Comparison of ENCODE assay signal across 8 cellular contexts in the genomic region with DNA sequence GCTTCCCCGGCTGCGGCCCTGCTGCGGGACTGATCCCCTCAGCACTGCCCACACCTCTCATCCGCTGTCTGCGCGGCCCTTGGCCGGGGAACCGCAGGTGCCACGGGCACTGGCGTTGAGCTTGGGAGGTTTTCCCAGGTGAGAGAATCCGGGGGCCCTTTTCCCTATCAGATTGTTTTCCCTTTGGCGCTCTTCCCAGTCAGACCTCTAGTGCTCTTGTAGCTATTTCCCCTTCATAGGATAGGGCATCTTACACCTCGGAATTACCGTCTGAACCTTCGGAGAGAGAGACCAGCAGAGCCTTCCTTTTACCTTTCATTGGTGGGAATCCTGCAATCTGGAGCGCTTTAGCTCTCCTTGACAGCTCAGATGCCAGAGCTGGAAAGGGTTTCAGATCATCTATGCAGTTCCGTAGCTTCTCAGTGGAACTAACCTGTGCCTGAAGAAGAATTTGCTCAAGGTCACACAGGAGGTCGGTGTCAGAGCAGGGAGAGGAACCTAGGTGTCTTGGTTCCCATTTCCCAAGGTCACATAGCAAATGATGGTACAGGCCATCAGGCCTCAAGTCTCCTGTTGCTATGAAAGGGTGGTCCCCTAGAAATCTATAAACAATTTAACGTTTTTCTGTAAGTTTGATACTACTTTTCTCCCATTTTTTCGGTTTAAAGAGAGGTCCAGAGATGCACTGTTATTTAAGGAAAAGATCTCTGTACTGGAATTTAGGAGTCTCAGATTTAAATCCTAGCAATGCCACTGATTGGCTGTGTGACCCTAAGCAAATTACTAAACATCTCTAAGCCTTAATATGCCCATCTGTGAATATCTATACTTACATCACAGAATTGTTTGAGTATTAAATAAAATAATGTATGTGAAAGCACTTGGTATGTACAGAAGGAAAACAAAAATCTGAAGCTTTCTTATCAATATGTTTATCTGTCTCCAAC. TPM values are rescaled to one million over a fixed set of nuclear protein-coding genes. Genes with fewer than 3 reads are reported as not detected.
DNase-seq lines count a peak whose midpoint lies in the region; ATAC-seq and TF ChIP-seq lines count a peak whose summit lies in the region.

No MANE protein-coding gene starts in this region.

- H3K27ac ChIP-seq in HEK293 (ENCODE audit: extremely low read depth, low read depth, low read length) (peak overlapping the region; percentile 77; the same call in 1 of the 2 replicates), OCI-LY7 (ENCODE audit: low read depth, low read length, poor library complexity, severe bottlenecking) (peak overlapping the region; percentile 34), muscle layer of duodenum (ENCODE audit: low read length) (peak overlapping the region; percentile 41)

- no TSS peak for BruUV-seq in OCI-LY7 (replicated peaks; lab: Mats Ljungman, UMichigan)

- H3K27me3 Mint-ChIP-seq in effector memory CD8-positive, alpha-beta T cell = no peaks in the 10 kb centered on the region

- intact Hi-C loops in OCI-LY7 (cut with micrococcal nuclease; ENCODE audit: unreplicated experiment) = loop anchor here (1.0 to 2.0 kb wide), 2 partner anchors 19 to 21 kb away; a partner anchor contains a TSS

- CTCF ChIA-PET in HEK293 (lab: Yijun Ruan, JAX) (interaction anchor here (0.8 to 2.2 kb wide), 9 partner anchors 23 to 249 kb away, joined by 3 to 7 read pairs (median 5); no protein-coding TSS in a partner anchor), OCI-LY7 (lab: Charles Lee; ENCODE audit: unreplicated experiment) (interaction anchor here (0.5 to 0.6 kb wide), 2 partner anchors 17 to 45 kb away, joined by 3 read pairs; no protein-coding TSS in a partner anchor)

- no peak overlapping the region for H2AFZ ChIP-seq in OCI-LY7 (ENCODE audit: low read length)

- H4K20me1 ChIP-seq in OCI-LY7 (ENCODE audit: insufficient read depth, low read length) = peaks cover 8% of the 10 kb centered on the region; the same call in 1 of the 2 replicates

- peaks cover 11% of the 10 kb centered on the region for H3K36me3 Mint-ChIP-seq in effector memory CD8-positive, alpha-beta T cell (ENCODE audit: insufficient read depth)

- no peak for ATAC-seq in effector memory CD8-positive, alpha-beta T cell (replicated peaks)

- H3K4me3 Mint-ChIP-seq in effector memory CD8-positive, alpha-beta T cell = peak overlapping the region; percentile 92 to 94

- peaks cover 15% of the 10 kb centered on the region for H3K4me1 ChIP-seq in HEK293 (ENCODE audit: control insufficient read depth, insufficient read depth, low read length)
- peaks cover 40% of the 10 kb centered on the region for H3K4me1 ChIP-seq in OCI-LY7 (ENCODE audit: insufficient read depth, low read length, poor library complexity, severe bottlenecking)
- H3K4me1 ChIP-seq in muscle layer of duodenum (ENCODE audit: control insufficient read depth in 1 of 2, insufficient read depth in 2 of 2, low read length in 2 of 2) = peaks cover 6 to 8% of the 10 kb centered on the region in 2 donors

- TF ChIP-seq CTCF in HEK293 (tag by site-specific recombination; IDR thresholded peaks at IDR 0.05) (no peak), OCI-LY7 (conservative IDR thresholded peaks at IDR 0.05; ENCODE audit: low read length) (no peak)

- POLR2A ChIA-PET in HEK293 (lab: Yijun Ruan, JAX) (interaction anchor here (0.6 to 3.1 kb wide), 7 partner anchors 11 to 149 kb away, joined by 3 to 17 read pairs (median 5); a partner anchor contains a TSS), OCI-LY7 (lab: Charles Lee) (interaction anchor here (0.6 to 1.2 kb wide), 2 partner anchors 24 to 182 kb away, joined by 3 to 5 read pairs; no protein-coding TSS in a partner anchor)

- no peaks in the 10 kb centered on the region for H3K27me3 ChIP-seq in muscle layer of duodenum (ENCODE audit: low read depth, low read length)

- H3K4me2 ChIP-seq in OCI-LY7 (ENCODE audit: low read length) = peak overlapping the region; percentile 89

- no peaks in the 10 kb centered on the region for H3K9me3 ChIP-seq in HEK293 (ENCODE audit: control insufficient read depth, insufficient read depth, low read depth, low read length)
- H3K9me3 ChIP-seq in OCI-LY7 (ENCODE audit: low read length) = no peaks in the 10 kb centered on the region
- no peaks in the 10 kb centered on the region for H3K9me3 ChIP-seq in muscle layer of duodenum (ENCODE audit: control insufficient read depth in 1 of 2, low read length in 2 of 2)

- H3K4me3 ChIP-seq in HEK293 (ENCODE audit: low read depth, low read length) = peak overlapping the region; percentile 76
- H3K4me3 ChIP-seq in OCI-LY7 (ENCODE audit: low read depth, low read length, poor library complexity, severe bottlenecking) = peak overlapping the region; percentile 88
- H3K4me3 ChIP-seq in muscle layer of duodenum (ENCODE audit: low read depth in 1 of 2, low read length in 2 of 2) = peak overlapping the region; percentile 79 to 85

- peaks cover 61% of the 10 kb centered on the region for H3K79me2 ChIP-seq in OCI-LY7 (ENCODE audit: insufficient read depth, low read depth, low read length)

- H3K27ac Mint-ChIP-seq in effector memory CD8-positive, alpha-beta T cell = peak overlapping the region; percentile 80 to 89

- peaks cover 4 to 9% of the 10 kb centered on the region in 2 experiments; a peak in 2 of 3 replicates for H3K36me3 ChIP-seq in HEK293 (ENCODE audit: control insufficient read depth in 2 of 2, insufficient read depth in 1 of 2, low read length in 2 of 2)
- peaks cover 28% of the 10 kb centered on the region for H3K36me3 ChIP-seq in OCI-LY7 (ENCODE audit: insufficient read depth, low read length)
- H3K36me3 ChIP-seq in muscle layer of duodenum (ENCODE audit: control insufficient read depth in 1 of 2, insufficient read depth in 2 of 2, low read length in 2 of 2) = no peaks in the 10 kb centered on the region

- H3K9me2 ChIP-seq in OCI-LY7 (ENCODE audit: insufficient read depth, low read length) = no peaks in the 10 kb centered on the region

- no peaks in the 10 kb centered on the region for H3K9me3 Mint-ChIP-seq in effector memory CD8-positive, alpha-beta T cell

- DNase-seq in DMS53 treated with DMSO at 0.1 percent for 48 hours (lab: John Stamatoyannopoulos, UW; ENCODE audit: unreplicated experiment) (peak; percentile 43), OCI-LY7 (ENCODE audit: low spot score) (peak; percentile 44), islet precursor cell (no peak), retina (no peak), globus pallidus (ENCODE audit: low spot score) (no peak)
- DNase-seq in effector memory CD8-positive, alpha-beta T cell = no peak

- H3K4me1 Mint-ChIP-seq in effector memory CD8-positive, alpha-beta T cell (ENCODE audit: low read depth in 2 of 2) = peaks cover 22 to 30% of the 10 kb centered on the region in 2 donors

TF ChIP-seq in HEK293, 187 proteins besides CTCF, POLR2A, EP300 and RAD21 (continues in another document):
- TF ChIP-seq ZNF707 (tag by site-specific recombination; IDR thresholded peaks at IDR 0.05) = no peak
- TF ChIP-seq, protein P1, sequence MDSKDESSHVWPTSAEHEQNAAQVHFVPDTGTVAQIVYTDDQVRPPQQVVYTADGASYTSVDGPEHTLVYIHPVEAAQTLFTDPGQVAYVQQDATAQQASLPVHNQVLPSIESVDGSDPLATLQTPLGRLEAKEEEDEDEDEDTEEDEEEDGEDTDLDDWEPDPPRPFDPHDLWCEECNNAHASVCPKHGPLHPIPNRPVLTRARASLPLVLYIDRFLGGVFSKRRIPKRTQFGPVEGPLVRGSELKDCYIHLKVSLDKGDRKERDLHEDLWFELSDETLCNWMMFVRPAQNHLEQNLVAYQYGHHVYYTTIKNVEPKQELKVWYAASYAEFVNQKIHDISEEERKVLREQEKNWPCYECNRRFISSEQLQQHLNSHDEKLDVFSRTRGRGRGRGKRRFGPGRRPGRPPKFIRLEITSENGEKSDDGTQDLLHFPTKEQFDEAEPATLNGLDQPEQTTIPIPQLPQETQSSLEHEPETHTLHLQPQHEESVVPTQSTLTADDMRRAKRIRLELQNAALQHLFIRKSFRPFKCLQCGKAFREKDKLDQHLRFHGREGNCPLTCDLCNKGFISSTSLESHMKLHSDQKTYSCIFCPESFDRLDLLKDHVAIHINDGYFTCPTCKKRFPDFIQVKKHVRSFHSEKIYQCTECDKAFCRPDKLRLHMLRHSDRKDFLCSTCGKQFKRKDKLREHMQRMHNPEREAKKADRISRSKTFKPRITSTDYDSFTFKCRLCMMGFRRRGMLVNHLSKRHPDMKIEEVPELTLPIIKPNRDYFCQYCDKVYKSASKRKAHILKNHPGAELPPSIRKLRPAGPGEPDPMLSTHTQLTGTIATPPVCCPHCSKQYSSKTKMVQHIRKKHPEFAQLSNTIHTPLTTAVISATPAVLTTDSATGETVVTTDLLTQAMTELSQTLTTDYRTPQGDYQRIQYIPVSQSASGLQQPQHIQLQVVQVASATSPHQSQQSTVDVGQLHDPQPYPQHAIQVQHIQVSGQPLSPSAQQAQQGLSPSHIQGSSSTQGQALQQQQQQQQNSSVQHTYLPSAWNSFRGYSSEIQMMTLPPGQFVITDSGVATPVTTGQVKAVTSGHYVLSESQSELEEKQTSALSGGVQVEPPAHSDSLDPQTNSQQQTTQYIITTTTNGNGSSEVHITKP (tag by site-specific recombination; IDR thresholded peaks at IDR 0.05) = 0 out of 2 replicates have a peak, but pooled peaks have one; percentile 30
- TF ChIP-seq, protein P2, sequence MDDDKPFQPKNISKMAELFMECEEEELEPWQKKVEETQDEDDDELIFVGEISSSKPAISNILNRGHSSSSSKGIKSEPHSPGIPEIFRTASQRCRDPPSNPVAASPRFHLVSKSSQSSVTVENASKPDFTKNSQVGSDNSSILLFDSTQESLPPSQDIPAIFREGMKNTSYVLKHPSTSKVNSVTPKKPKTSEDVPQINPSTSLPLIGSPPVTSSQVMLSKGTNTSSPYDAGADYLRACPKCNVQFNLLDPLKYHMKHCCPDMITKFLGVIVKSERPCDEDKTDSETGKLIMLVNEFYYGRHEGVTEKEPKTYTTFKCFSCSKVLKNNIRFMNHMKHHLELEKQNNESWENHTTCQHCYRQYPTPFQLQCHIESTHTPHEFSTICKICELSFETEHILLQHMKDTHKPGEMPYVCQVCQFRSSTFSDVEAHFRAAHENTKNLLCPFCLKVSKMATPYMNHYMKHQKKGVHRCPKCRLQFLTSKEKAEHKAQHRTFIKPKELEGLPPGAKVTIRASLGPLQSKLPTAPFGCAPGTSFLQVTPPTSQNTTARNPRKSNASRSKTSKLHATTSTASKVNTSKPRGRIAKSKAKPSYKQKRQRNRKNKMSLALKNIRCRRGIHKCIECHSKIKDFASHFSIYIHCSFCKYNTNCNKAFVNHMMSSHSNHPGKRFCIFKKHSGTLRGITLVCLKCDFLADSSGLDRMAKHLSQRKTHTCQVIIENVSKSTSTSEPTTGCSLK (tag by site-specific recombination; IDR thresholded peaks at IDR 0.05) = no peak

RNA-seq across cellular contexts. Expression of a gene that starts 0.9 kb away (rescaled TPM):
- 47.0 and 84.6 TPM in 2 replicates for total RNA-seq in OCI-LY7 (2014; rRNA removed; shearing (Covaris generic))
- 128 and 140 TPM in 2 replicates for total RNA-seq in OCI-LY7 (2022)

RNA-seq across cellular contexts. Expression of a gene that starts 18.8 kb away (rescaled TPM):
- total RNA-seq in OCI-LY7 (2014; rRNA removed; shearing (Covaris generic)) = 2.2 and 5.0 TPM in 2 replicates
- 0.35 and 0.36 TPM in 2 replicates for total RNA-seq in OCI-LY7 (2022)

RNA-seq across cellular contexts. Expression of a gene that starts 57.7 kb away (rescaled TPM):
- not detected in 2 replicates for total RNA-seq in OCI-LY7 (2014; rRNA removed; shearing (Covaris generic))
- total RNA-seq in OCI-LY7 (2022) = not detected in 2 replicates

Comparison
In these comparisons a context has a peak if more than half of its experiments do, and no peak if none do; other contexts are left out.
1. DNase-seq: peak in DMS53 treated with DMSO at 0.1 percent for 48 hours (single experiment) and OCI-LY7 (single experiment); none in effector memory CD8-positive, alpha-beta T cell (0 of 3), islet precursor cell (single experiment), retina (single experiment) and globus pallidus (single experiment).
2. Peak in every context shown above with its lines, with median percentiles within 50 percentile points of each other: H3K27ac ChIP-seq and H3K4me3 ChIP-seq.